ENCODE assay signal across 28 cellular contexts in the genomic region with DNA sequence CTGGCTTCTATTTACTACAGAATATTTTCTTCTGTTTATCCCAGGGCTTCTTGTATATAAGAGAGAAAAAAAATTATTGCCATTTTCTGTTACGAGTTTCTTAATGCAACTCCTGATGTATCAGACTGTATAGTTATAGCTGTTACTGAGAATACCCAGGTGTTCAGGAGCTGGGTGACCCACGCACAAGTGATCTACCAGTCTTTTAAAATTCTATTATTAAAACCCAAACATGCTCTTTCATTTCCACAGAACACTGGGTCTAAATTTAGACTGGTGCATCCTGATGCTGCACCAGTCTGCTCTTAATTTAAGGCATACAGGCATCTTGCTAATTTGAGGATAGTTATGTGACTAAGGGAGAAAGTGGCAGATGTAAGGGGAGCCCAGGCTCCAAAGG.
"Had no signal": no experiment of that assay in that cellular context is flagged by ENCODE, and none has a peak within 500 bp of the region (broad histone marks: within the 10 kb centered on the region; RNA-seq: fewer than 3 reads in every experiment).

No MANE protein-coding gene starts in this region.

- H3K27ac ChIP-seq: stomach, suprapubic skin, testis, thoracic aorta, thyroid gland, tibial artery, tibial nerve, transverse colon, upper lobe of left lung, upper lobe of right lung, uterus, vagina had no signal

- H3K36me3 ChIP-seq: stomach, suprapubic skin, thoracic aorta, thyroid gland, tibial artery, tibial nerve, transverse colon, upper lobe of left lung, upper lobe of right lung, uterus, vagina had no signal

- ATAC-seq: stimulated activated memory B cell treated with anti-CD40 and anti-IgM and Interleukin-4, amounts not matched to agents 10 μg/mL and 1 μg/mL and 100 μg/mL, for 72 hours; stimulated activated naive CD8-positive, alpha-beta T cell treated with anti-CD3 and anti-CD28 coated beads, Interleukin-15, amount 100 ng/mL, for 72 hours; stimulated activated naive CD8-positive, alpha-beta T cell treated with anti-CD3 and anti-CD28 coated beads, Interleukin-15, Interleukin-2, amounts not matched to agents 100 U/mL and 50 U/mL, for 24 hours; upper lobe of right lung had no signal

- H3K9me3 ChIP-seq: stomach, suprapubic skin, testis, thoracic aorta, thyroid gland, tibial artery, tibial nerve, transverse colon, upper lobe of left lung, upper lobe of right lung, uterus, vagina had no signal

- H3K4me3 ChIP-seq: stomach, suprapubic skin, testis, thoracic aorta, thyroid gland, tibial artery, tibial nerve, transverse colon, upper lobe of left lung, upper lobe of right lung, uterus, vagina had no signal

- H3K4me1 Mint-ChIP-seq: stimulated activated effector memory CD8-positive, alpha-beta T cell treated with anti-CD3 and anti-CD28 coated beads, Interleukin-12 subunit alpha, Interleukin-12 subunit beta, amount 100 ng/mL, for 72 hours; stimulated activated naive CD8-positive, alpha-beta T cell treated with anti-CD3 and anti-CD28 coated beads, Interleukin-15, amount 100 ng/mL, for 72 hours had no signal

- H3K4me1 ChIP-seq: stomach, suprapubic skin, testis, thyroid gland, tibial artery, tibial nerve, transverse colon, upper lobe of left lung, upper lobe of right lung, uterus, vagina had no signal

- H3K4me3 Mint-ChIP-seq: stimulated activated effector memory CD8-positive, alpha-beta T cell treated with anti-CD3 and anti-CD28 coated beads, Interleukin-12 subunit alpha, Interleukin-12 subunit beta, amount 100 ng/mL, for 72 hours; stimulated activated memory B cell treated with anti-CD40 and anti-IgM and Interleukin-4, amounts not matched to agents 10 μg/mL and 1 μg/mL and 100 μg/mL, for 72 hours; stimulated activated naive B cell treated with anti-CD40 and anti-IgM and Interleukin-4, amounts not matched to agents 10 μg/mL and 1 μg/mL and 100 μg/mL, for 72 hours; stimulated activated naive CD8-positive, alpha-beta T cell treated with anti-CD3 and anti-CD28 coated beads, Interleukin-15, amount 100 ng/mL, for 72 hours; stimulated activated naive CD8-positive, alpha-beta T cell treated with anti-CD3 and anti-CD28 coated beads, Interleukin-15, Interleukin-2, amounts not matched to agents 100 ng/mL and 50 ng/mL, for 24 hours; type B pancreatic cell had no signal

- H3K27ac Mint-ChIP-seq: stimulated activated effector memory CD8-positive, alpha-beta T cell treated with anti-CD3 and anti-CD28 coated beads, Interleukin-12 subunit alpha, Interleukin-12 subunit beta, amount 100 ng/mL, for 72 hours; stimulated activated memory B cell treated with anti-CD40 and anti-IgM and Interleukin-4, amounts not matched to agents 10 μg/mL and 1 μg/mL and 100 μg/mL, for 72 hours; stimulated activated naive B cell treated with anti-CD40 and anti-IgM and Interleukin-4, amounts not matched to agents 10 μg/mL and 1 μg/mL and 100 μg/mL, for 72 hours; stimulated activated naive CD8-positive, alpha-beta T cell treated with anti-CD3 and anti-CD28 coated beads, Interleukin-15, amount 100 ng/mL, for 72 hours; stimulated activated naive CD8-positive, alpha-beta T cell treated with anti-CD3 and anti-CD28 coated beads, Interleukin-15, Interleukin-2, amounts not matched to agents 100 ng/mL and 50 ng/mL, for 24 hours; type B pancreatic cell had no signal

- DNase-seq: stimulated activated CD4-positive, alpha-beta T cell treated with anti-CD3 and anti-CD28 coated beads, Interleukin-2, amount 100 ng/mL, for 48 hours; stimulated activated CD4-positive, alpha-beta T cell treated with anti-CD3 and anti-CD28 coated beads, Interleukin-4, amount 100 ng/mL, for 1 hour; stimulated activated CD4-positive, alpha-beta T cell treated with anti-CD3 and anti-CD28 coated beads, Interleukin-4, amount 100 ng/mL, for 24 hours; stimulated activated CD4-positive, alpha-beta T cell treated with anti-CD3 and anti-CD28 coated beads, Interleukin-4, amount 100 ng/mL, for 4 hours; stimulated activated CD8-positive, alpha-beta memory T cell treated with anti-CD3 and anti-CD28 coated beads, Interleukin-4, amount 100 ng/mL, for 48 hours; stimulated activated naive B cell treated with anti-CD40 and anti-IgM and Interleukin-4, amounts not matched to agents 10 μg/mL and 1 μg/mL and 100 μg/mL, for 72 hours; stimulated activated naive CD4-positive, alpha-beta T cell; stimulated activated naive CD4-positive, alpha-beta T cell treated with Interleukin-2 at 50 U/mL for 16 hours; stimulated activated naive CD8-positive, alpha-beta T cell treated with anti-CD3 and anti-CD28 coated beads, Interleukin-15, amount 100 ng/mL, for 72 hours; stimulated activated naive CD8-positive, alpha-beta T cell treated with anti-CD3 and anti-CD28 coated beads, Interleukin-15, Interleukin-2, amounts not matched to agents 100 U/mL and 50 U/mL, for 24 hours; stomach; substantia nigra; testis; thyroid gland; tibial artery; transverse colon; trophoblast cell; upper lobe of left lung; upper lobe of right lung; uterus had no signal

- H3K36me3 Mint-ChIP-seq: stimulated activated effector memory CD8-positive, alpha-beta T cell treated with anti-CD3 and anti-CD28 coated beads, Interleukin-12 subunit alpha, Interleukin-12 subunit beta, amount 100 ng/mL, for 72 hours; stimulated activated memory B cell treated with anti-CD40 and anti-IgM and Interleukin-4, amounts not matched to agents 10 μg/mL and 1 μg/mL and 100 μg/mL, for 72 hours; stimulated activated naive B cell treated with anti-CD40 and anti-IgM and Interleukin-4, amounts not matched to agents 10 μg/mL and 1 μg/mL and 100 μg/mL, for 72 hours; type B pancreatic cell had no signal

- H3K9me3 Mint-ChIP-seq: stimulated activated effector memory CD8-positive, alpha-beta T cell treated with anti-CD3 and anti-CD28 coated beads, Interleukin-12 subunit alpha, Interleukin-12 subunit beta, amount 100 ng/mL, for 72 hours; stimulated activated memory B cell treated with anti-CD40 and anti-IgM and Interleukin-4, amounts not matched to agents 10 μg/mL and 1 μg/mL and 100 μg/mL, for 72 hours; stimulated activated naive CD8-positive, alpha-beta T cell treated with anti-CD3 and anti-CD28 coated beads, Interleukin-15, amount 100 ng/mL, for 72 hours; stimulated activated naive CD8-positive, alpha-beta T cell treated with anti-CD3 and anti-CD28 coated beads, Interleukin-15, Interleukin-2, amounts not matched to agents 100 ng/mL and 50 ng/mL, for 24 hours; type B pancreatic cell had no signal

- H3K27me3 ChIP-seq: testis, thyroid gland, tibial nerve, upper lobe of left lung, uterus, vagina had no signal
